In genomic region chr6:10138917-10139316, GRCh38 we compare ENCODE assay signal across 2 cellular contexts.
TF ChIP-seq lines count a peak whose summit lies in the region.

No MANE protein-coding gene starts in this region.

TF ChIP-seq in K562, 482 proteins besides CTCF, POLR2A, EP300 and RAD21:
- TF ChIP-seq RCOR1 (IDR thresholded peaks at IDR 0.05; ENCODE audit: borderline replicate concordance in 1 of 2, low read depth in 2 of 2, low read length in 2 of 2), result peak in 1 of 2 experiments; percentile 33; a peak in 1 of 4 replicates
- no peak for TF ChIP-seq FOXJ2 (tag; IDR thresholded peaks at IDR 0.05)
- TF ChIP-seq FOSL1 (tag; conservative IDR thresholded peaks at IDR 0.05), result peak; percentile 53; the same call in 1 of the 2 replicates
- TF ChIP-seq JUND (IDR thresholded peaks at IDR 0.05; ENCODE audit: borderline replicate concordance, low read depth, low read length), result no peak
- peak; percentile 39; the same call in 1 of the 3 replicates for TF ChIP-seq JUND (tag; IDR thresholded peaks at IDR 0.05; ENCODE audit: borderline replicate concordance, low read depth, low read length)
TF ChIP-seq in K562: peak in this region for 3.

TF ChIP-seq in HEK293T, 16 proteins besides CTCF, POLR2A, EP300 and RAD21 (continued from another document):
- TF ChIP-seq ARNT (IDR thresholded peaks at IDR 0.05) (no peak), PKNOX1 (IDR thresholded peaks at IDR 0.05) (no peak), FOXM1 (IDR thresholded peaks at IDR 0.05; ENCODE audit: borderline replicate concordance) (no peak), ZNF384 (IDR thresholded peaks at IDR 0.05) (no peak), FOXK2 (IDR thresholded peaks at IDR 0.05) (no peak), BHLHE40 (IDR thresholded peaks at IDR 0.05; ENCODE audit: borderline replicate concordance) (no peak), HDGF (IDR thresholded peaks at IDR 0.05; ENCODE audit: borderline replicate concordance) (no peak), LEF1 (IDR thresholded peaks at IDR 0.05; ENCODE audit: borderline replicate concordance) (no peak)
